ENCODE assay signal across 8 cellular contexts in genomic region chr19:41939209-41939608, GRCh38. TPM values are rescaled to one million over a fixed set of nuclear protein-coding genes. Genes with fewer than 3 reads are reported as not detected.
DNase-seq lines count a peak whose midpoint lies in the region; ATAC-seq, FAIRE-seq and TF ChIP-seq lines count a peak whose summit lies in the region.
"Not testable (repeated sequence)": the region's sequence is repeated elsewhere in the genome, so short reads cannot be mapped to it uniquely, and the experiment has no call there.
"Had no signal": no experiment of that assay in that cellular context is flagged by ENCODE, and none has a peak within 500 bp of the region (broad histone marks: within the 10 kb centered on the region; RNA-seq: fewer than 3 reads in every experiment).

No MANE protein-coding gene starts in this region.

- not testable (repeated sequence) for H3K79me2 ChIP-seq in OCI-LY3 (ENCODE audit: low read length); HepG2 (ENCODE audit: insufficient read depth, low read length)

- not testable (repeated sequence) for H3K4me3 Mint-ChIP-seq in activated CD4-positive, alpha-beta T cell treated with anti-CD3 and anti-CD28 coated beads, Interleukin-2, amount 10 ng/mL, durations not matched to agents 7 days and 5 days
- peak overlapping the region; percentile 87 for H3K4me3 Mint-ChIP-seq in osteocyte (ENCODE audit: unreplicated experiment)

- H3K36me3 ChIP-seq in BLaER1; HEK293 (ENCODE audit: control insufficient read depth in 2 of 2, insufficient read depth in 1 of 2, low read length in 2 of 2); OCI-LY3 (replicated peaks; ENCODE audit: low read depth, low read length); HepG2 (replicated peaks in 1 of 2; ENCODE audit: control insufficient read depth in 1 of 2, insufficient read depth in 2 of 2, low read length in 2 of 2): not testable (repeated sequence)

- in situ Hi-C loops in HepG2 (cut with HindIII; ENCODE audit: extremely low pct_ligation_motif_present, low pct_unique_long_range_greater_than_20kb): loop anchor here (10.0 kb wide), 1 partner anchor 54 kb away; the partner anchor contains the start of gene ARHGEF1

- H3K4me1 Mint-ChIP-seq in activated CD4-positive, alpha-beta T cell treated with anti-CD3 and anti-CD28 coated beads, Interleukin-2, amount 10 ng/mL, durations not matched to agents 7 days and 5 days: peaks cover 30% of the 10 kb centered on the region
- not testable (repeated sequence) for H3K4me1 Mint-ChIP-seq in osteocyte (ENCODE audit: unreplicated experiment)

- peaks cover 53% of the 10 kb centered on the region for H3K27me3 ChIP-seq in BLaER1
- H3K27me3 ChIP-seq in OCI-LY3 (ENCODE audit: low read depth, low read length): peaks cover 32% of the 10 kb centered on the region
- peaks cover 10 to 51% of the 10 kb centered on the region in 2 experiments; a peak in 4 of 5 replicates for H3K27me3 ChIP-seq in HepG2 (ENCODE audit: control insufficient read depth in 1 of 2, insufficient read depth in 2 of 2, low read length in 2 of 2)

- intact Hi-C loops in HepG2 (cut with micrococcal nuclease; ENCODE audit: unreplicated experiment): not testable (repeated sequence)

- not testable (repeated sequence) for TF ChIP-seq RAD21 in HepG2 (CRISPR knock-in tag; IDR thresholded peaks at IDR 0.05)

- peaks cover 38% of the 10 kb centered on the region for H3K4me1 ChIP-seq in BLaER1
- not testable (repeated sequence) for H3K4me1 ChIP-seq in HEK293 (ENCODE audit: control insufficient read depth, insufficient read depth, low read length); HepG2 (ENCODE audit: insufficient read depth, low read length)
- H3K4me1 ChIP-seq in OCI-LY3 (ENCODE audit: low read length): peaks cover 23% of the 10 kb centered on the region

- H3K4me2 ChIP-seq in BLaER1; HepG2 (ENCODE audit: low read depth, low read length): not testable (repeated sequence)
- H3K4me2 ChIP-seq in OCI-LY3 (ENCODE audit: low read length): peak overlapping the region; percentile 91

- not testable (repeated sequence) for TF ChIP-seq EP300 in HepG2 (IDR thresholded peaks at IDR 0.05; ENCODE audit: low read depth in 2 of 2, low read length in 2 of 2); HepG2 (CRISPR knock-in tag; IDR thresholded peaks at IDR 0.05; ENCODE audit: borderline replicate concordance)

- not testable (repeated sequence) for H3K9me3 ChIP-seq in BLaER1; HEK293 (ENCODE audit: control insufficient read depth, insufficient read depth, low read depth, low read length); OCI-LY3 (ENCODE audit: insufficient read depth, low read length); HepG2 (ENCODE audit: low read length)

- H3K9me3 Mint-ChIP-seq in activated CD4-positive, alpha-beta T cell treated with anti-CD3 and anti-CD28 coated beads, Interleukin-2, amount 10 ng/mL, durations not matched to agents 7 days and 5 days; osteocyte (ENCODE audit: unreplicated experiment): not testable (repeated sequence)

- TF ChIP-seq POLR2A in HepG2 (IDR thresholded peaks at IDR 0.05; ENCODE audit: insufficient read depth in 1 of 2, low read depth in 2 of 2, low read length in 2 of 2): not testable (repeated sequence)

- not testable (repeated sequence) for H3K36me3 Mint-ChIP-seq in activated CD4-positive, alpha-beta T cell treated with anti-CD3 and anti-CD28 coated beads, Interleukin-2, amount 10 ng/mL, durations not matched to agents 7 days and 5 days (ENCODE audit: low read depth); osteocyte (ENCODE audit: unreplicated experiment)

- not testable (repeated sequence) for H4K20me1 ChIP-seq in BLaER1; OCI-LY3 (ENCODE audit: insufficient read depth, low read length); HepG2 (ENCODE audit: insufficient read depth, low read length)

- peaks cover 34% of the 10 kb centered on the region for H3K27me3 Mint-ChIP-seq in activated CD4-positive, alpha-beta T cell treated with anti-CD3 and anti-CD28 coated beads, Interleukin-2, amount 10 ng/mL, durations not matched to agents 7 days and 5 days
- peaks cover 17% of the 10 kb centered on the region for H3K27me3 Mint-ChIP-seq in osteocyte (ENCODE audit: unreplicated experiment)

- DNase-seq in activated CD4-positive, alpha-beta T cell treated with anti-CD3 and anti-CD28 coated beads, Interleukin-2, amount 10 ng/mL, durations not matched to agents 7 days and 5 days; HepG2 (ENCODE audit: low spot score); osteocyte (ENCODE audit: extremely low spot score, unreplicated experiment): not testable (repeated sequence)

- not testable (repeated sequence) for BruUV-seq in HepG2 (replicated peaks; lab: Mats Ljungman, UMichigan)

- H3K9ac ChIP-seq in BLaER1; HepG2 (ENCODE audit: insufficient read depth, low read depth, low read length): not testable (repeated sequence)
- peak overlapping the region; percentile 96 for H3K9ac ChIP-seq in OCI-LY3 (ENCODE audit: low read length)

- TF ChIP-seq CTCF in HEK293 (tag by site-specific recombination; IDR thresholded peaks at IDR 0.05); OCI-LY3 (IDR thresholded peaks at IDR 0.05; ENCODE audit: low read depth, low read length); HepG2 (CRISPR knock-in tag; IDR thresholded peaks at IDR 0.05); osteocyte (IDR thresholded peaks at IDR 0.05): not testable (repeated sequence)

- 0 out of 2 replicates have a peak overlapping the region, but pooled peaks have one; percentile 72 for H3K4me3 ChIP-seq in BLaER1
- not testable (repeated sequence) for H3K4me3 ChIP-seq in HEK293 (ENCODE audit: low read depth, low read length); HepG2 (replicated peaks in 1 of 3; ENCODE audit: insufficient read depth in 1 of 3, low read depth in 2 of 3, low read length in 3 of 3)
- H3K4me3 ChIP-seq in OCI-LY3 (ENCODE audit: low read length): peak overlapping the region; percentile 89

- peak overlapping the region; percentile 36 for H3K27ac Mint-ChIP-seq in activated CD4-positive, alpha-beta T cell treated with anti-CD3 and anti-CD28 coated beads, Interleukin-2, amount 10 ng/mL, durations not matched to agents 7 days and 5 days
- not testable (repeated sequence) for H3K27ac Mint-ChIP-seq in osteocyte (ENCODE audit: unreplicated experiment)

- not testable (repeated sequence) for H2AFZ ChIP-seq in OCI-LY3 (ENCODE audit: low read depth, low read length); HepG2 (ENCODE audit: low read length)

- CTCF ChIA-PET in HEK293 (lab: Yijun Ruan, JAX); HepG2 (lab: Yijun Ruan, JAX; ENCODE audit: low intra/inter-chr PET ratio, low total read pairs): not testable (repeated sequence)
- CTCF ChIA-PET in activated CD4-positive, alpha-beta T cell treated with anti-CD3 and anti-CD28 coated beads, Interleukin-2, amount 10 ng/mL, durations not matched to agents 7 days and 5 days (lab: Charles Lee): interaction anchor here (1.4 kb wide), 1 partner anchor 66 kb away, joined by 5 read pairs; no protein-coding TSS in a partner anchor

- not testable (repeated sequence) for FAIRE-seq in HepG2 (lab: Jason Lieb, UNC)

- peak overlapping the region; percentile 89; the same call in 1 of the 2 replicates for H3K27ac ChIP-seq in BLaER1
- H3K27ac ChIP-seq in HEK293 (ENCODE audit: extremely low read depth, low read depth, low read length); OCI-LY3 (ENCODE audit: low read length); HepG2 (ENCODE audit: extremely low read length, insufficient read depth, low read length): not testable (repeated sequence)

- POLR2A ChIA-PET in HEK293 (lab: Yijun Ruan, JAX): interaction anchor here (0.8 to 1.6 kb wide), 2 partner anchors 66 to 80 kb away, joined by 4 to 8 read pairs; partner anchors contain the start of gene RPS19
- POLR2A ChIA-PET in activated CD4-positive, alpha-beta T cell treated with anti-CD3 and anti-CD28 coated beads, Interleukin-2, amount 10 ng/mL, durations not matched to agents 7 days and 5 days (lab: Charles Lee); HepG2 (lab: Yijun Ruan, JAX): not testable (repeated sequence)

- not testable (repeated sequence) for ATAC-seq in HepG2

RNA-seq across cellular contexts. Expression of gene ERFL, which starts 11.0 kb away (rescaled TPM):
- 1 to 10 TPM; 1.5 to 1.6 TPM for total RNA-seq in activated CD4-positive, alpha-beta T cell treated with anti-CD3 and anti-CD28 coated beads, Interleukin-2, amount 10 ng/mL, durations not matched to agents 7 days and 5 days
- total RNA-seq in HepG2 (2016; rRNA removed; fragmentation: Illumina TruSeq; extraction: Trizol) (not detected in 2 replicates), osteocyte (0.29 and 0.38 TPM in 2 replicates)
- not detected in 2 replicates for total RNA-seq in HepG2 (2016; cell fraction: cytosol; rRNA removed; fragmentation: Illumina TruSeq; extraction: Trizol; ENCODE audit: low read depth)
- not detected in 2 replicates for total RNA-seq in HepG2 (2016; cell fraction: insoluble cytoplasmic fraction; rRNA removed; fragmentation: Illumina TruSeq; extraction: Trizol)
- total RNA-seq in HepG2 (2016; cell fraction: membrane; rRNA removed; fragmentation: Illumina TruSeq; extraction: Trizol): not detected in 2 replicates
- total RNA-seq in HepG2 (2016; cell fraction: nucleus; rRNA removed; fragmentation: Illumina TruSeq; extraction: Trizol): not detected in 2 replicates
- not detected in 2 replicates for polyA plus RNA-seq in HepG2 (2011; rRNA removed)
- polyA plus RNA-seq in HepG2 (2011; cell fraction: cytosol; rRNA removed): 0.03 TPM in 1 of 2 replicates, not detected in the other
- not detected in 2 replicates for polyA plus RNA-seq in HepG2 (2011; cell fraction: nucleus; rRNA removed)
- polyA plus RNA-seq in HepG2 (2012): 0.07 TPM in 1 of 2 replicates, not detected in the other
- not detected in 2 replicates for polyA plus RNA-seq in HepG2 (2016; cell fraction: cytosol; fragmentation: Illumina TruSeq; extraction: Trizol; ENCODE audit: low read depth)
- not detected in 2 replicates for polyA plus RNA-seq in HepG2 (2016; cell fraction: insoluble cytoplasmic fraction; fragmentation: Illumina TruSeq; extraction: Trizol; ENCODE audit: low read depth)
- not detected in 2 replicates for polyA plus RNA-seq in HepG2 (2016; cell fraction: membrane; fragmentation: Illumina TruSeq; extraction: Trizol; ENCODE audit: low read depth)
- not detected in 2 replicates for polyA plus RNA-seq in HepG2 (2016; cell fraction: nucleus; fragmentation: Illumina TruSeq; extraction: Trizol; ENCODE audit: insufficient read depth, low read depth)
- polyA minus RNA-seq in HepG2 (2011; rRNA and poly(A)+ RNA removed; ENCODE audit: low replicate concordance): not detected in 2 replicates
- polyA minus RNA-seq in HepG2 (2011; cell fraction: cytosol; rRNA and poly(A)+ RNA removed): not detected in 2 replicates
- polyA minus RNA-seq in HepG2 (2011; cell fraction: nucleus; rRNA and poly(A)+ RNA removed): not detected in 2 replicates
- total RNA-seq: H1 had no signal
- polyA plus RNA-seq: CD14-positive monocyte had no signal

RNA-seq across cellular contexts. Expression of gene RABAC1, which starts 19.9 kb away (rescaled TPM):
- total RNA-seq in activated CD4-positive, alpha-beta T cell treated with anti-CD3 and anti-CD28 coated beads, Interleukin-2, amount 10 ng/mL, durations not matched to agents 7 days and 5 days: 10 to 100 TPM; 67.4 to 74.0 TPM
- total RNA-seq in HepG2 (2016; rRNA removed; fragmentation: Illumina TruSeq; extraction: Trizol): 20.7 and 37.4 TPM in 2 replicates
- total RNA-seq in HepG2 (2016; cell fraction: cytosol; rRNA removed; fragmentation: Illumina TruSeq; extraction: Trizol; ENCODE audit: low read depth): 32.7 and 40.5 TPM in 2 replicates
- 21.9 and 38.8 TPM in 2 replicates for total RNA-seq in HepG2 (2016; cell fraction: insoluble cytoplasmic fraction; rRNA removed; fragmentation: Illumina TruSeq; extraction: Trizol)
- 24.1 and 26.6 TPM in 2 replicates for total RNA-seq in HepG2 (2016; cell fraction: membrane; rRNA removed; fragmentation: Illumina TruSeq; extraction: Trizol)
- 28.4 and 29.8 TPM in 2 replicates for total RNA-seq in HepG2 (2016; cell fraction: nucleus; rRNA removed; fragmentation: Illumina TruSeq; extraction: Trizol)
- 74.0 and 91.2 TPM in 2 replicates for polyA plus RNA-seq in HepG2 (2011; rRNA removed)
- polyA plus RNA-seq in HepG2 (2011; cell fraction: cytosol; rRNA removed): 112 and 172 TPM in 2 replicates
- 93.5 and 96.2 TPM in 2 replicates for polyA plus RNA-seq in HepG2 (2011; cell fraction: nucleus; rRNA removed)
- polyA plus RNA-seq in HepG2 (2012): 38.2 and 66.0 TPM in 2 replicates
- 34.2 and 39.3 TPM in 2 replicates for polyA plus RNA-seq in HepG2 (2016; cell fraction: cytosol; fragmentation: Illumina TruSeq; extraction: Trizol; ENCODE audit: low read depth)
- 20.0 and 22.5 TPM in 2 replicates for polyA plus RNA-seq in HepG2 (2016; cell fraction: insoluble cytoplasmic fraction; fragmentation: Illumina TruSeq; extraction: Trizol; ENCODE audit: low read depth)
- polyA plus RNA-seq in HepG2 (2016; cell fraction: membrane; fragmentation: Illumina TruSeq; extraction: Trizol; ENCODE audit: low read depth): 21.0 and 26.9 TPM in 2 replicates
- polyA plus RNA-seq in HepG2 (2016; cell fraction: nucleus; fragmentation: Illumina TruSeq; extraction: Trizol; ENCODE audit: insufficient read depth, low read depth): 52.4 and 53.1 TPM in 2 replicates
- polyA minus RNA-seq in HepG2 (2011; rRNA and poly(A)+ RNA removed; ENCODE audit: low replicate concordance): 32.5 and 96.8 TPM in 2 replicates
- polyA minus RNA-seq in HepG2 (2011; cell fraction: cytosol; rRNA and poly(A)+ RNA removed): 26.4 and 26.8 TPM in 2 replicates
- polyA minus RNA-seq in HepG2 (2011; cell fraction: nucleus; rRNA and poly(A)+ RNA removed): 21.6 and 26.0 TPM in 2 replicates
- 265 and 268 TPM in 2 replicates for total RNA-seq in osteocyte

RNA-seq across cellular contexts. Expression of gene ATP1A3, which starts 54.8 kb away (rescaled TPM):
- total RNA-seq in activated CD4-positive, alpha-beta T cell treated with anti-CD3 and anti-CD28 coated beads, Interleukin-2, amount 10 ng/mL, durations not matched to agents 7 days and 5 days: 1 to 10 TPM; 1.9 to 2.0 TPM
- total RNA-seq in HepG2 (2016; rRNA removed; fragmentation: Illumina TruSeq; extraction: Trizol) (0.04 TPM in 1 of 2 replicates, not detected in the other), osteocyte (not detected in 2 replicates)
- not detected in 2 replicates for total RNA-seq in HepG2 (2016; cell fraction: cytosol; rRNA removed; fragmentation: Illumina TruSeq; extraction: Trizol; ENCODE audit: low read depth)
- 0.04 and 0.13 TPM in 2 replicates for total RNA-seq in HepG2 (2016; cell fraction: insoluble cytoplasmic fraction; rRNA removed; fragmentation: Illumina TruSeq; extraction: Trizol)
- 0.12 TPM in 1 of 2 replicates, not detected in the other for total RNA-seq in HepG2 (2016; cell fraction: membrane; rRNA removed; fragmentation: Illumina TruSeq; extraction: Trizol)
- 0.12 TPM in 1 of 2 replicates, not detected in the other for total RNA-seq in HepG2 (2016; cell fraction: nucleus; rRNA removed; fragmentation: Illumina TruSeq; extraction: Trizol)
- polyA plus RNA-seq in HepG2 (2011; rRNA removed): 0.01 TPM in 1 of 2 replicates, not detected in the other
- polyA plus RNA-seq in HepG2 (2011; cell fraction: cytosol; rRNA removed): 0.01 TPM in 1 of 2 replicates, not detected in the other
- not detected in 2 replicates for polyA plus RNA-seq in HepG2 (2011; cell fraction: nucleus; rRNA removed)
- not detected in 2 replicates for polyA plus RNA-seq in HepG2 (2012)
- 0.03 TPM in 2 replicates for polyA plus RNA-seq in HepG2 (2016; cell fraction: cytosol; fragmentation: Illumina TruSeq; extraction: Trizol; ENCODE audit: low read depth)
- not detected in 2 replicates for polyA plus RNA-seq in HepG2 (2016; cell fraction: insoluble cytoplasmic fraction; fragmentation: Illumina TruSeq; extraction: Trizol; ENCODE audit: low read depth)
- polyA plus RNA-seq in HepG2 (2016; cell fraction: membrane; fragmentation: Illumina TruSeq; extraction: Trizol; ENCODE audit: low read depth): 0.07 TPM in 1 of 2 replicates, not detected in the other
- 0.15 and 0.28 TPM in 2 replicates for polyA plus RNA-seq in HepG2 (2016; cell fraction: nucleus; fragmentation: Illumina TruSeq; extraction: Trizol; ENCODE audit: insufficient read depth, low read depth)
- 0.16 TPM in 1 of 2 replicates, not detected in the other for polyA minus RNA-seq in HepG2 (2011; rRNA and poly(A)+ RNA removed; ENCODE audit: low replicate concordance)
- polyA minus RNA-seq in HepG2 (2011; cell fraction: cytosol; rRNA and poly(A)+ RNA removed): not detected in 2 replicates
- polyA minus RNA-seq in HepG2 (2011; cell fraction: nucleus; rRNA and poly(A)+ RNA removed): not detected in 2 replicates

RNA-seq across cellular contexts. Expression of gene ARHGEF1, which starts 56.2 kb away (rescaled TPM):
- 100 to 1,000 TPM; 663 to 761 TPM for total RNA-seq in activated CD4-positive, alpha-beta T cell treated with anti-CD3 and anti-CD28 coated beads, Interleukin-2, amount 10 ng/mL, durations not matched to agents 7 days and 5 days
- total RNA-seq in HepG2 (2016; rRNA removed; fragmentation: Illumina TruSeq; extraction: Trizol): 26.2 and 34.7 TPM in 2 replicates
- total RNA-seq in HepG2 (2016; cell fraction: cytosol; rRNA removed; fragmentation: Illumina TruSeq; extraction: Trizol; ENCODE audit: low read depth): 6.5 and 9.6 TPM in 2 replicates
- 16.1 and 36.8 TPM in 2 replicates for total RNA-seq in HepG2 (2016; cell fraction: insoluble cytoplasmic fraction; rRNA removed; fragmentation: Illumina TruSeq; extraction: Trizol)
- total RNA-seq in HepG2 (2016; cell fraction: membrane; rRNA removed; fragmentation: Illumina TruSeq; extraction: Trizol): 10.4 and 11.0 TPM in 2 replicates
- total RNA-seq in HepG2 (2016; cell fraction: nucleus; rRNA removed; fragmentation: Illumina TruSeq; extraction: Trizol): 28.3 and 29.2 TPM in 2 replicates
- 33.1 and 33.7 TPM in 2 replicates for polyA plus RNA-seq in HepG2 (2011; rRNA removed)
- 20.2 and 33.5 TPM in 2 replicates for polyA plus RNA-seq in HepG2 (2011; cell fraction: cytosol; rRNA removed)
- polyA plus RNA-seq in HepG2 (2011; cell fraction: nucleus; rRNA removed): 215 and 292 TPM in 2 replicates
- polyA plus RNA-seq in HepG2 (2012): 33.2 and 34.0 TPM in 2 replicates
- 3.8 and 4.4 TPM in 2 replicates for polyA plus RNA-seq in HepG2 (2016; cell fraction: cytosol; fragmentation: Illumina TruSeq; extraction: Trizol; ENCODE audit: low read depth)
- polyA plus RNA-seq in HepG2 (2016; cell fraction: insoluble cytoplasmic fraction; fragmentation: Illumina TruSeq; extraction: Trizol; ENCODE audit: low read depth): 20.7 and 29.5 TPM in 2 replicates
- 7.4 and 8.4 TPM in 2 replicates for polyA plus RNA-seq in HepG2 (2016; cell fraction: membrane; fragmentation: Illumina TruSeq; extraction: Trizol; ENCODE audit: low read depth)
- 90.2 and 102 TPM in 2 replicates for polyA plus RNA-seq in HepG2 (2016; cell fraction: nucleus; fragmentation: Illumina TruSeq; extraction: Trizol; ENCODE audit: insufficient read depth, low read depth)
- polyA minus RNA-seq in HepG2 (2011; rRNA and poly(A)+ RNA removed; ENCODE audit: low replicate concordance): 15.9 and 39.4 TPM in 2 replicates
- polyA minus RNA-seq in HepG2 (2011; cell fraction: cytosol; rRNA and poly(A)+ RNA removed): 16.3 and 26.4 TPM in 2 replicates
- polyA minus RNA-seq in HepG2 (2011; cell fraction: nucleus; rRNA and poly(A)+ RNA removed): 29.6 and 31.9 TPM in 2 replicates
- total RNA-seq in osteocyte: 85.1 and 97.3 TPM in 2 replicates
